Comparison of ENCODE assay signal across 11 cellular contexts in the genomic region with DNA sequence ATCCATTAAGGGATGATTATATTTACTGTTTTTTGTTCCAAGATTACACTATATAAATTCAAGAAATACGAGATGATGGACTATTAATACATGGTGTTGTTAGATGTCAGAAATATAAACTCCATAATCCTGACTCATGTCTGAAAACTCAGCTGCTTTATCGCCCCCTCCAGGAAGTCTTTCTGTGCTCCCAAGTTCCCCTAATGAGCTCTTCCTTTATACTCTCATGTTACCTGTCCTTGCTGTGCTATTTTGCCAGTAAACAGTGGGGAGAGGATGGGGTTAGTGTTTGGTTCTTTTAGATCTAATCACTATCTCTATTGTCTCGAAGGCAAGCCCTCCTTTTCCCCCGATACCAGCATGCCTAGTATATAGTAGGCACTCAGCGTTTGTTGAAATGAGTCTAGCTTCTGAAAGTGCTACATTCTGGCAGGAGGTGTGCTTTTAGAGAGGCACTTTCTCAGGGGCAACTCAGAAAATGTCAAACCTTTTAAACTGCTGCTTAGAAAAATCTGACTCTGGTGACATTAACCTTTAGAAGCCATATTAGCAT. TPM values are rescaled to one million over a fixed set of nuclear protein-coding genes. Genes with fewer than 3 reads are reported as not detected.
DNase-seq lines count a peak whose midpoint lies in the region; ATAC-seq and TF ChIP-seq lines count a peak whose summit lies in the region.
"Had no signal": no experiment of that assay in that cellular context is flagged by ENCODE, and none has a peak within 500 bp of the region (broad histone marks: within the 10 kb centered on the region; RNA-seq: fewer than 3 reads in every experiment).

No MANE protein-coding gene starts in this region.

- no peak overlapping the region for H3K4me3 ChIP-seq in smooth muscle cell
- H3K4me3 ChIP-seq: testis had no signal

- WGBS in smooth muscle cell (ENCODE audit: low lambda C conversion rate): 54% methylated on average over 5 of the region's 5 CpGs

- H3K27me3 ChIP-seq in smooth muscle cell (ENCODE audit: low read depth): no peaks in the 10 kb centered on the region
- H3K27me3 ChIP-seq: testis had no signal

- peak; percentile 17 for DNase-seq in activated naive CD4-positive, alpha-beta T cell treated with anti-CD3 and anti-CD28 coated beads for 36 hours
- no peak for DNase-seq in activated naive CD4-positive, alpha-beta T cell (lab: John Stamatoyannopoulos, UW)
- no peak for DNase-seq in effector memory CD8-positive, alpha-beta T cell
- no peak for DNase-seq in smooth muscle cell (lab: John Stamatoyannopoulos, UW; ENCODE audit: unreplicated experiment)
- DNase-seq in RPMI8226: no peak
- no peak for DNase-seq in stimulated activated naive CD8-positive, alpha-beta T cell treated with anti-CD3 and anti-CD28 coated beads, Interleukin-15, Interleukin-2, amounts not matched to agents 100 U/mL and 50 U/mL, for 24 hours
- DNase-seq: occipital lobe, T1000, testis had no signal

- intact Hi-C loops in activated naive CD4-positive, alpha-beta T cell treated with anti-CD3 and anti-CD28 coated beads for 36 hours (cut with micrococcal nuclease): loop anchor here (10.0 kb wide), 1 partner anchor 1026 kb away; no protein-coding TSS in a partner anchor

- no peaks in the 10 kb centered on the region for H3K9me3 ChIP-seq in smooth muscle cell (replicated peaks; ENCODE audit: low read depth)
- H3K9me3 ChIP-seq: testis had no signal

- no peaks in the 10 kb centered on the region for H3K4me1 Mint-ChIP-seq in activated naive CD4-positive, alpha-beta T cell treated with anti-CD3 and anti-CD28 coated beads for 36 hours (ENCODE audit: low read depth)
- no peaks in the 10 kb centered on the region for H3K4me1 Mint-ChIP-seq in effector memory CD8-positive, alpha-beta T cell (ENCODE audit: low read depth in 2 of 2)

- no peaks in the 10 kb centered on the region for H3K79me2 ChIP-seq in smooth muscle cell (ENCODE audit: low read depth)

- no peaks in the 10 kb centered on the region for H3K4me1 ChIP-seq in smooth muscle cell (ENCODE audit: low read depth)
- H3K4me1 ChIP-seq: testis had no signal

- no peaks in the 10 kb centered on the region for H3K36me3 Mint-ChIP-seq in activated naive CD4-positive, alpha-beta T cell treated with anti-CD3 and anti-CD28 coated beads for 36 hours (ENCODE audit: low read depth)
- H3K36me3 Mint-ChIP-seq in effector memory CD8-positive, alpha-beta T cell (ENCODE audit: insufficient read depth): no peaks in the 10 kb centered on the region

- H3K4me3 Mint-ChIP-seq in activated naive CD4-positive, alpha-beta T cell treated with anti-CD3 and anti-CD28 coated beads for 36 hours: no peak overlapping the region
- no peak overlapping the region for H3K4me3 Mint-ChIP-seq in effector memory CD8-positive, alpha-beta T cell

- no peaks in the 10 kb centered on the region for H3K27me3 Mint-ChIP-seq in activated naive CD4-positive, alpha-beta T cell treated with anti-CD3 and anti-CD28 coated beads for 36 hours (ENCODE audit: low read depth)
- no peaks in the 10 kb centered on the region for H3K27me3 Mint-ChIP-seq in effector memory CD8-positive, alpha-beta T cell

- H2AFZ ChIP-seq in smooth muscle cell (ENCODE audit: low read depth): no peak overlapping the region

- TF ChIP-seq CTCF in LNCAP (IDR thresholded peaks at IDR 0.05) (peak; percentile 14; the same call in 1 of the 2 replicates), smooth muscle cell (IDR thresholded peaks at IDR 0.05; ENCODE audit: borderline replicate concordance, insufficient read depth, poor library complexity, severe bottlenecking) (peak; percentile 33)

- no peaks in the 10 kb centered on the region for H4K20me1 ChIP-seq in smooth muscle cell (ENCODE audit: low read depth)

- no peak overlapping the region for H3K27ac Mint-ChIP-seq in activated naive CD4-positive, alpha-beta T cell treated with anti-CD3 and anti-CD28 coated beads for 36 hours
- H3K27ac Mint-ChIP-seq in effector memory CD8-positive, alpha-beta T cell: no peak overlapping the region

- CTCF ChIA-PET in activated naive CD4-positive, alpha-beta T cell treated with anti-CD3 and anti-CD28 coated beads for 36 hours (lab: Charles Lee): interaction anchor here (0.7 to 1.0 kb wide), 3 partner anchors 44 to 533 kb away, joined by 3 to 4 read pairs (median 3); no protein-coding TSS in a partner anchor

- no peaks in the 10 kb centered on the region for H3K9me3 Mint-ChIP-seq in activated naive CD4-positive, alpha-beta T cell treated with anti-CD3 and anti-CD28 coated beads for 36 hours
- H3K9me3 Mint-ChIP-seq in effector memory CD8-positive, alpha-beta T cell: no peaks in the 10 kb centered on the region

- H3F3A ChIP-seq in smooth muscle cell (ENCODE audit: low read depth): no peaks in the 10 kb centered on the region

- peak; percentile 39 for ATAC-seq in effector memory CD8-positive, alpha-beta T cell (replicated peaks)
- ATAC-seq in GM21825 (IDR thresholded peaks at IDR 0.05; ENCODE audit: unreplicated experiment): no peak
- ATAC-seq in stimulated activated naive CD8-positive, alpha-beta T cell treated with anti-CD3 and anti-CD28 coated beads, Interleukin-15, Interleukin-2, amounts not matched to agents 100 U/mL and 50 U/mL, for 24 hours: no peak

- no peaks in the 10 kb centered on the region for H3K36me3 ChIP-seq in smooth muscle cell (ENCODE audit: low read depth)

- H3K27ac ChIP-seq in smooth muscle cell (ENCODE audit: low read depth): no peak overlapping the region
- H3K27ac ChIP-seq: testis had no signal

- H3K4me2 ChIP-seq in smooth muscle cell: no peak overlapping the region

- no peak overlapping the region for H3K9ac ChIP-seq in smooth muscle cell (ENCODE audit: low read depth)

RNA-seq across cellular contexts. Expression of a gene that starts 21.4 kb away (rescaled TPM):
- 10 to 100 TPM; 24.5 to 25.6 TPM for total RNA-seq in activated naive CD4-positive, alpha-beta T cell treated with anti-CD3 and anti-CD28 coated beads for 36 hours
- 9.9 and 13.5 TPM in 2 replicates for total RNA-seq in smooth muscle cell
- polyA plus RNA-seq in smooth muscle cell: 3.1 and 6.0 TPM in 2 replicates
